1 cellular context compared by ENCODE assay signal in the genomic region with DNA sequence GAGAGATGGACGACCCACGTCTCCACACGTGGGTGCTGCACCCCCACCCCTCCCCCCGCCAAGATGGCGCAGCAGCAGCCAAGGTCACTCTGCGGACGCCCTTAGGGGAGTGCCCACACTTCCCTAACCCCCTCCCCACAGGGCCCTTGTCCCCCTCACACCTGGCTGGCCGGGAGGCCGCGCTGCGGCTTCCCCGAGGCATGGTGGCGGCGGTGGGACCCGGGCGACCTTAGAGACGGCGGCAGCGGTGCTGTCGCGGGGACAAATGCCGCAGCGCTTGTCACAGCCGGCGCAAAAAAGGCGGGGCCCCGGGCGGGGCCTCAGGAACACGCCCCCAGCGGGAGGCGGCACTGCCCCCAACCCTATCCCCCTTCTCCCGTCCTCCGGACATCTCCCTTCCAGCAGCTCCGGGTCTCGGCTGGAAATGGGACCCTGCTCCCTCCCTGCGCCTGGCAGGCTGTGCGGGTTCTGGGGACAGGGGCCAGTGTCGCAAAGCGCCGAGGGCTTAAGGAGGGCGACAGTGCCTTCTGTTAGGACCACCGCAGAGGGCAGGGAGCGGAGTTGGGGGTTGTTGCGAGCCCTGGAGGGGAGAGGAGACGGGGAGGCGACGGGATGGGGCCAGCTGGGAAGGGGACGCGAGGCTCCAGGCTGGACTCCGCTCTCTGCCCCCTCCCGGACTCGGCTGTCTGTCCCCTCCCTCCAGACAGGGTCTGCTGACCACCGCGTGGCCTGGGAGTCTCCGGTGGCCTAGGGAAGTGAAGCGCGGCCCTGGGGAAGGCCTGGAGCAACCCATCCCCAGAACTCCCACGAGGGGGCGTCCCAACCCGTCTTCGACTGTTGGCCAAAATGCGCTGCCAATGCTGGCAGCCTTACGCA.
TF ChIP-seq lines count a peak whose summit lies in the region.

Gene CHCHD10 (minus strand): TSS at position 300 of the 876 bp plus-strand sequence. CDS start 98 bp downstream, at position 202.

TF ChIP-seq in K562, 482 proteins besides CTCF, POLR2A, EP300 and RAD21 (continued from another document and continues in another):
- TF ChIP-seq MXI1 (IDR thresholded peaks at IDR 0.05; ENCODE audit: low read depth, low read length), result peak; percentile 19; the same call in 1 of the 2 replicates
- 0 out of 4 replicates have a peak, but pooled peaks of 1 of the 2 experiments have one; percentile 10 for TF ChIP-seq FOXK2 (conservative IDR thresholded peaks at IDR 0.05 in 1 of 2, IDR thresholded peaks at IDR 0.05 in 1 of 2; ENCODE audit: low read depth in 2 of 2)
- TF ChIP-seq POLR2H (tag; IDR thresholded peaks at IDR 0.05; ENCODE audit: low read depth), result peak; percentile 82
- TF ChIP-seq BRF1 (IDR thresholded peaks at IDR 0.05; ENCODE audit: borderline replicate concordance, extremely low read depth, insufficient read length), result no peak
- TF ChIP-seq ZBED1 (IDR thresholded peaks at IDR 0.05), result no peak
- TF ChIP-seq, protein P1, sequence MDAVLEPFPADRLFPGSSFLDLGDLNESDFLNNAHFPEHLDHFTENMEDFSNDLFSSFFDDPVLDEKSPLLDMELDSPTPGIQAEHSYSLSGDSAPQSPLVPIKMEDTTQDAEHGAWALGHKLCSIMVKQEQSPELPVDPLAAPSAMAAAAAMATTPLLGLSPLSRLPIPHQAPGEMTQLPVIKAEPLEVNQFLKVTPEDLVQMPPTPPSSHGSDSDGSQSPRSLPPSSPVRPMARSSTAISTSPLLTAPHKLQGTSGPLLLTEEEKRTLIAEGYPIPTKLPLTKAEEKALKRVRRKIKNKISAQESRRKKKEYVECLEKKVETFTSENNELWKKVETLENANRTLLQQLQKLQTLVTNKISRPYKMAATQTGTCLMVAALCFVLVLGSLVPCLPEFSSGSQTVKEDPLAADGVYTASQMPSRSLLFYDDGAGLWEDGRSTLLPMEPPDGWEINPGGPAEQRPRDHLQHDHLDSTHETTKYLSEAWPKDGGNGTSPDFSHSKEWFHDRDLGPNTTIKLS (IDR thresholded peaks at IDR 0.05; ENCODE audit: borderline replicate concordance, low read depth), result no peak; the same call in 1 of the 2 replicates
- TF ChIP-seq ELF4 (CRISPR knock-in tag; IDR thresholded peaks at IDR 0.05), result no peak
- TF ChIP-seq TAF15 (IDR thresholded peaks at IDR 0.05; ENCODE audit: low read depth, low read length), result no peak
- TF ChIP-seq KLF1 (tag; IDR thresholded peaks at IDR 0.05), result no peak
- TF ChIP-seq STAT6 (CRISPR knock-in tag; IDR thresholded peaks at IDR 0.05), result no peak
- TF ChIP-seq, protein P2, sequence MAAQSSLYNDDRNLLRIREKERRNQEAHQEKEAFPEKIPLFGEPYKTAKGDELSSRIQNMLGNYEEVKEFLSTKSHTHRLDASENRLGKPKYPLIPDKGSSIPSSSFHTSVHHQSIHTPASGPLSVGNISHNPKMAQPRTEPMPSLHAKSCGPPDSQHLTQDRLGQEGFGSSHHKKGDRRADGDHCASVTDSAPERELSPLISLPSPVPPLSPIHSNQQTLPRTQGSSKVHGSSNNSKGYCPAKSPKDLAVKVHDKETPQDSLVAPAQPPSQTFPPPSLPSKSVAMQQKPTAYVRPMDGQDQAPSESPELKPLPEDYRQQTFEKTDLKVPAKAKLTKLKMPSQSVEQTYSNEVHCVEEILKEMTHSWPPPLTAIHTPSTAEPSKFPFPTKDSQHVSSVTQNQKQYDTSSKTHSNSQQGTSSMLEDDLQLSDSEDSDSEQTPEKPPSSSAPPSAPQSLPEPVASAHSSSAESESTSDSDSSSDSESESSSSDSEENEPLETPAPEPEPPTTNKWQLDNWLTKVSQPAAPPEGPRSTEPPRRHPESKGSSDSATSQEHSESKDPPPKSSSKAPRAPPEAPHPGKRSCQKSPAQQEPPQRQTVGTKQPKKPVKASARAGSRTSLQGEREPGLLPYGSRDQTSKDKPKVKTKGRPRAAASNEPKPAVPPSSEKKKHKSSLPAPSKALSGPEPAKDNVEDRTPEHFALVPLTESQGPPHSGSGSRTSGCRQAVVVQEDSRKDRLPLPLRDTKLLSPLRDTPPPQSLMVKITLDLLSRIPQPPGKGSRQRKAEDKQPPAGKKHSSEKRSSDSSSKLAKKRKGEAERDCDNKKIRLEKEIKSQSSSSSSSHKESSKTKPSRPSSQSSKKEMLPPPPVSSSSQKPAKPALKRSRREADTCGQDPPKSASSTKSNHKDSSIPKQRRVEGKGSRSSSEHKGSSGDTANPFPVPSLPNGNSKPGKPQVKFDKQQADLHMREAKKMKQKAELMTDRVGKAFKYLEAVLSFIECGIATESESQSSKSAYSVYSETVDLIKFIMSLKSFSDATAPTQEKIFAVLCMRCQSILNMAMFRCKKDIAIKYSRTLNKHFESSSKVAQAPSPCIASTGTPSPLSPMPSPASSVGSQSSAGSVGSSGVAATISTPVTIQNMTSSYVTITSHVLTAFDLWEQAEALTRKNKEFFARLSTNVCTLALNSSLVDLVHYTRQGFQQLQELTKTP (IDR thresholded peaks at IDR 0.05; ENCODE audit: low read depth in 1 of 2, partially characterized antibody in 2 of 2), result no peak
- peak; percentile 76 for TF ChIP-seq ZNF583 (CRISPR knock-in tag; IDR thresholded peaks at IDR 0.05)
- TF ChIP-seq TARDBP (IDR thresholded peaks at IDR 0.05), result no peak
- peak; percentile 26; the same call in 1 of the 2 replicates for TF ChIP-seq SMAD4 (CRISPR knock-in tag; conservative IDR thresholded peaks at IDR 0.05)
- TF ChIP-seq NELFE (IDR thresholded peaks at IDR 0.05; ENCODE audit: insufficient read depth, insufficient read length), result no peak
- TF ChIP-seq, protein P3, sequence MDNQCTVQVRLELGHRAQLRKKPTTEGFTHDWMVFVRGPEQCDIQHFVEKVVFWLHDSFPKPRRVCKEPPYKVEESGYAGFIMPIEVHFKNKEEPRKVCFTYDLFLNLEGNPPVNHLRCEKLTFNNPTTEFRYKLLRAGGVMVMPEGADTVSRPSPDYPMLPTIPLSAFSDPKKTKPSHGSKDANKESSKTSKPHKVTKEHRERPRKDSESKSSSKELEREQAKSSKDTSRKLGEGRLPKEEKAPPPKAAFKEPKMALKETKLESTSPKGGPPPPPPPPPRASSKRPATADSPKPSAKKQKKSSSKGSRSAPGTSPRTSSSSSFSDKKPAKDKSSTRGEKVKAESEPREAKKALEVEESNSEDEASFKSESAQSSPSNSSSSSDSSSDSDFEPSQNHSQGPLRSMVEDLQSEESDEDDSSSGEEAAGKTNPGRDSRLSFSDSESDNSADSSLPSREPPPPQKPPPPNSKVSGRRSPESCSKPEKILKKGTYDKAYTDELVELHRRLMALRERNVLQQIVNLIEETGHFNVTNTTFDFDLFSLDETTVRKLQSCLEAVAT (IDR thresholded peaks at IDR 0.05), result no peak
- peak; percentile 83 to 91 for TF ChIP-seq MNT (conservative IDR thresholded peaks at IDR 0.05)
- peak; percentile 99 for TF ChIP-seq ESRRA (IDR thresholded peaks at IDR 0.05; ENCODE audit: borderline replicate concordance, low read depth)
- no peak for TF ChIP-seq NUFIP1 (IDR thresholded peaks at IDR 0.05; ENCODE audit: partially characterized antibody)
- TF ChIP-seq ZNF436 (CRISPR knock-in tag; IDR thresholded peaks at IDR 0.05), result no peak
- peak in 1 of 2 experiments; percentile 55; a peak in 1 of 4 replicates for TF ChIP-seq FOXA3 (CRISPR knock-in tag; conservative IDR thresholded peaks at IDR 0.05 in 1 of 2, IDR thresholded peaks at IDR 0.05 in 1 of 2)
- no peak for TF ChIP-seq ZNF24 (IDR thresholded peaks at IDR 0.05)
- no peak for TF ChIP-seq ARID2 (IDR thresholded peaks at IDR 0.05)
- TF ChIP-seq NFE2L1 (tag; IDR thresholded peaks at IDR 0.05; ENCODE audit: borderline replicate concordance, low read depth), result no peak
- TF ChIP-seq RBM34 (IDR thresholded peaks at IDR 0.05; ENCODE audit: borderline replicate concordance, insufficient read depth, low read length), result no peak
- TF ChIP-seq, protein P4, sequence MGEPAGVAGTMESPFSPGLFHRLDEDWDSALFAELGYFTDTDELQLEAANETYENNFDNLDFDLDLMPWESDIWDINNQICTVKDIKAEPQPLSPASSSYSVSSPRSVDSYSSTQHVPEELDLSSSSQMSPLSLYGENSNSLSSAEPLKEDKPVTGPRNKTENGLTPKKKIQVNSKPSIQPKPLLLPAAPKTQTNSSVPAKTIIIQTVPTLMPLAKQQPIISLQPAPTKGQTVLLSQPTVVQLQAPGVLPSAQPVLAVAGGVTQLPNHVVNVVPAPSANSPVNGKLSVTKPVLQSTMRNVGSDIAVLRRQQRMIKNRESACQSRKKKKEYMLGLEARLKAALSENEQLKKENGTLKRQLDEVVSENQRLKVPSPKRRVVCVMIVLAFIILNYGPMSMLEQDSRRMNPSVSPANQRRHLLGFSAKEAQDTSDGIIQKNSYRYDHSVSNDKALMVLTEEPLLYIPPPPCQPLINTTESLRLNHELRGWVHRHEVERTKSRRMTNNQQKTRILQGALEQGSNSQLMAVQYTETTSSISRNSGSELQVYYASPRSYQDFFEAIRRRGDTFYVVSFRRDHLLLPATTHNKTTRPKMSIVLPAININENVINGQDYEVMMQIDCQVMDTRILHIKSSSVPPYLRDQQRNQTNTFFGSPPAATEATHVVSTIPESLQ (CRISPR knock-in tag; IDR thresholded peaks at IDR 0.05), result 0 out of 2 replicates have a peak, but pooled peaks have one; percentile 46
- TF ChIP-seq PML (IDR thresholded peaks at IDR 0.05; ENCODE audit: low read length), result no peak
- no peak for TF ChIP-seq PYGO2 (tag; IDR thresholded peaks at IDR 0.05)
- TF ChIP-seq PREB (CRISPR knock-in tag; IDR thresholded peaks at IDR 0.05), result no peak
- no peak for TF ChIP-seq CBX8 (IDR thresholded peaks at IDR 0.05; ENCODE audit: borderline replicate concordance, extremely low read depth, low read depth, low read length, poor library complexity, severe bottlenecking)
- 0 out of 2 replicates have a peak, but pooled peaks have one; percentile 40 for TF ChIP-seq CREB3 (tag; conservative IDR thresholded peaks at IDR 0.05; ENCODE audit: low read depth)
- no peak for TF ChIP-seq ARID1B (IDR thresholded peaks at IDR 0.05)
- no peak for TF ChIP-seq ZNF586 (CRISPR knock-in tag; conservative IDR thresholded peaks at IDR 0.05)
- TF ChIP-seq USF2 (CRISPR knock-in tag; IDR thresholded peaks at IDR 0.05), result no peak
- TF ChIP-seq NFIC (IDR thresholded peaks at IDR 0.05), result peak; percentile 38
- no peak for TF ChIP-seq ZNF668 (CRISPR knock-in tag; IDR thresholded peaks at IDR 0.05)
- TF ChIP-seq RBM22 (IDR thresholded peaks at IDR 0.05; ENCODE audit: low read depth, low read length, poor library complexity, severe bottlenecking), result no peak
- TF ChIP-seq MAFG (tag; conservative IDR thresholded peaks at IDR 0.05), result no peak
- TF ChIP-seq ZNF347 (CRISPR knock-in tag; IDR thresholded peaks at IDR 0.05; ENCODE audit: low read depth), result no peak
- TF ChIP-seq MAFF (IDR thresholded peaks at IDR 0.05; ENCODE audit: low read length), result no peak
- TF ChIP-seq SPI1 (IDR thresholded peaks at IDR 0.05; ENCODE audit: borderline replicate concordance, low read depth, low read length), result peak; percentile 57; the same call in 1 of the 2 replicates
- no peak for TF ChIP-seq PCBP2 (IDR thresholded peaks at IDR 0.05; ENCODE audit: low read depth, low read length, poor library complexity, severe bottlenecking)
- TF ChIP-seq HEY1 (CRISPR knock-in tag; IDR thresholded peaks at IDR 0.05; ENCODE audit: borderline replicate concordance), result no peak
- TF ChIP-seq ZEB2 (IDR thresholded peaks at IDR 0.05), result no peak
